Comparison of ENCODE assay signal across 1 cellular context in genomic region chr1:111624382-111624781, GRCh38.
TF ChIP-seq lines count a peak whose summit lies in the region.

No MANE protein-coding gene starts in this region.

TF ChIP-seq in GM12891, 5 proteins besides CTCF, POLR2A, EP300 and RAD21 (continued from another document):
- no peak for TF ChIP-seq PAX5 (IDR thresholded peaks at IDR 0.05; ENCODE audit: insufficient read depth, low read length, severe bottlenecking)
